Comparison of ENCODE assay signal across 1 cellular context in genomic region chr7:75945297-75946168, GRCh38.
TF ChIP-seq lines count a peak whose summit lies in the region.

No MANE protein-coding gene starts in this region.

TF ChIP-seq in K562, 482 proteins besides CTCF, POLR2A, EP300 and RAD21 (continued from another document and continues in another):
- TF ChIP-seq PBX2 (CRISPR knock-in tag; IDR thresholded peaks at IDR 0.05; ENCODE audit: low read depth) = no peak
- 0 out of 2 replicates have a peak, but pooled peaks have one; percentile 25 for TF ChIP-seq PBX2 (tag; conservative IDR thresholded peaks at IDR 0.05; ENCODE audit: low read depth)
- TF ChIP-seq DACH1 (IDR thresholded peaks at IDR 0.05; ENCODE audit: partially characterized antibody) = peak; percentile 67
- TF ChIP-seq ARID1B (IDR thresholded peaks at IDR 0.05) = peak; percentile 68
- peak; percentile 50; the same call in 1 of the 2 replicates for TF ChIP-seq ZEB2 (IDR thresholded peaks at IDR 0.05)
- TF ChIP-seq ZNF197 (CRISPR knock-in tag; IDR thresholded peaks at IDR 0.05; ENCODE audit: low read depth) = no peak
- TF ChIP-seq, protein P1, sequence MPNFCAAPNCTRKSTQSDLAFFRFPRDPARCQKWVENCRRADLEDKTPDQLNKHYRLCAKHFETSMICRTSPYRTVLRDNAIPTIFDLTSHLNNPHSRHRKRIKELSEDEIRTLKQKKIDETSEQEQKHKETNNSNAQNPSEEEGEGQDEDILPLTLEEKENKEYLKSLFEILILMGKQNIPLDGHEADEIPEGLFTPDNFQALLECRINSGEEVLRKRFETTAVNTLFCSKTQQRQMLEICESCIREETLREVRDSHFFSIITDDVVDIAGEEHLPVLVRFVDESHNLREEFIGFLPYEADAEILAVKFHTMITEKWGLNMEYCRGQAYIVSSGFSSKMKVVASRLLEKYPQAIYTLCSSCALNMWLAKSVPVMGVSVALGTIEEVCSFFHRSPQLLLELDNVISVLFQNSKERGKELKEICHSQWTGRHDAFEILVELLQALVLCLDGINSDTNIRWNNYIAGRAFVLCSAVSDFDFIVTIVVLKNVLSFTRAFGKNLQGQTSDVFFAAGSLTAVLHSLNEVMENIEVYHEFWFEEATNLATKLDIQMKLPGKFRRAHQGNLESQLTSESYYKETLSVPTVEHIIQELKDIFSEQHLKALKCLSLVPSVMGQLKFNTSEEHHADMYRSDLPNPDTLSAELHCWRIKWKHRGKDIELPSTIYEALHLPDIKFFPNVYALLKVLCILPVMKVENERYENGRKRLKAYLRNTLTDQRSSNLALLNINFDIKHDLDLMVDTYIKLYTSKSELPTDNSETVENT (CRISPR knock-in tag; IDR thresholded peaks at IDR 0.05) = no peak
- TF ChIP-seq ZNF707 (CRISPR knock-in tag; conservative IDR thresholded peaks at IDR 0.05) = no peak
- peak; percentile 29 to 62; a peak in 3 of 4 replicates for TF ChIP-seq FOXK2 (conservative IDR thresholded peaks at IDR 0.05 in 1 of 2, IDR thresholded peaks at IDR 0.05 in 1 of 2; ENCODE audit: low read depth in 2 of 2)
- no peak for TF ChIP-seq TOE1 (IDR thresholded peaks at IDR 0.05; ENCODE audit: borderline replicate concordance)
- TF ChIP-seq TOE1 (CRISPR knock-in tag; IDR thresholded peaks at IDR 0.05; ENCODE audit: borderline replicate concordance, low read depth) = no peak
- TF ChIP-seq NR2C2 (CRISPR knock-in tag; IDR thresholded peaks at IDR 0.05) = no peak
- 0 out of 2 replicates have a peak, but pooled peaks have one; percentile 39 for TF ChIP-seq NR2C2 (tag; IDR thresholded peaks at IDR 0.05)
- no peak for TF ChIP-seq NR2F6 (CRISPR knock-in tag; IDR thresholded peaks at IDR 0.05)
- TF ChIP-seq, protein P2, sequence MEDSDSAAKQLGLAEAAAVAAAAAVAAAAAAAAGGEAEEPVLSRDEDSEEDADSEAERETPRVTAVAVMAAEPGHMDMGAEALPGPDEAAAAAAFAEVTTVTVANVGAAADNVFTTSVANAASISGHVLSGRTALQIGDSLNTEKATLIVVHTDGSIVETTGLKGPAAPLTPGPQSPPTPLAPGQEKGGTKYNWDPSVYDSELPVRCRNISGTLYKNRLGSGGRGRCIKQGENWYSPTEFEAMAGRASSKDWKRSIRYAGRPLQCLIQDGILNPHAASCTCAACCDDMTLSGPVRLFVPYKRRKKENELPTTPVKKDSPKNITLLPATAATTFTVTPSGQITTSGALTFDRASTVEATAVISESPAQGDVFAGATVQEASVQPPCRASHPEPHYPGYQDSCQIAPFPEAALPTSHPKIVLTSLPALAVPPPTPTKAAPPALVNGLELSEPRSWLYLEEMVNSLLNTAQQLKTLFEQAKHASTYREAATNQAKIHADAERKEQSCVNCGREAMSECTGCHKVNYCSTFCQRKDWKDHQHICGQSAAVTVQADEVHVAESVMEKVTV (CRISPR knock-in tag; IDR thresholded peaks at IDR 0.05) = 0 out of 2 replicates have a peak, but pooled peaks have one; percentile 7
- TF ChIP-seq ZBTB7A (IDR thresholded peaks at IDR 0.05; ENCODE audit: borderline replicate concordance, control insufficient read depth, low read depth, low read length) = 0 out of 2 replicates have a peak, but pooled peaks have one; percentile 12
- 0 out of 2 replicates have a peak, but pooled peaks have one; percentile 34 for TF ChIP-seq ATF7 (IDR thresholded peaks at IDR 0.05)
- TF ChIP-seq NR4A1 (CRISPR knock-in tag; IDR thresholded peaks at IDR 0.05) = no peak
- TF ChIP-seq NR4A1 (tag; IDR thresholded peaks at IDR 0.05) = no peak
- no peak for TF ChIP-seq ZNF668 (CRISPR knock-in tag; IDR thresholded peaks at IDR 0.05)
- peak; percentile 3; the same call in 1 of the 2 replicates for TF ChIP-seq CBFA2T3 (IDR thresholded peaks at IDR 0.05)
- peak; percentile 46; the same call in 1 of the 2 replicates for TF ChIP-seq C11orf30 (IDR thresholded peaks at IDR 0.05; ENCODE audit: low read depth)
- TF ChIP-seq SOX6 (IDR thresholded peaks at IDR 0.05) = peak; percentile 88
- no peak for TF ChIP-seq EHMT2 (IDR thresholded peaks at IDR 0.05)
- TF ChIP-seq, protein P3, sequence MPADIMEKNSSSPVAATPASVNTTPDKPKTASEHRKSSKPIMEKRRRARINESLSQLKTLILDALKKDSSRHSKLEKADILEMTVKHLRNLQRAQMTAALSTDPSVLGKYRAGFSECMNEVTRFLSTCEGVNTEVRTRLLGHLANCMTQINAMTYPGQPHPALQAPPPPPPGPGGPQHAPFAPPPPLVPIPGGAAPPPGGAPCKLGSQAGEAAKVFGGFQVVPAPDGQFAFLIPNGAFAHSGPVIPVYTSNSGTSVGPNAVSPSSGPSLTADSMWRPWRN (IDR thresholded peaks at IDR 0.05; ENCODE audit: low read depth) = no peak
- TF ChIP-seq TCF3 (CRISPR knock-in tag; IDR thresholded peaks at IDR 0.05) = peak; percentile 32; the same call in 1 of the 2 replicates
- peak; percentile 88 for TF ChIP-seq FOSL1 (tag; conservative IDR thresholded peaks at IDR 0.05)
- peak; percentile 76 for TF ChIP-seq CEBPG (CRISPR knock-in tag; IDR thresholded peaks at IDR 0.05)
- TF ChIP-seq CEBPG (tag; conservative IDR thresholded peaks at IDR 0.05 in 1 of 2, IDR thresholded peaks at IDR 0.05 in 1 of 2) = peak; percentile 96 to 97
- TF ChIP-seq NRF1 (conservative IDR thresholded peaks at IDR 0.05 in 1 of 2, IDR thresholded peaks at IDR 0.05 in 1 of 2) = peak; percentile 24 to 39; a peak in 1 of 4 replicates
- peak; percentile 60 for TF ChIP-seq ETV1 (tag; conservative IDR thresholded peaks at IDR 0.05; ENCODE audit: low read depth)
- TF ChIP-seq, protein P4, sequence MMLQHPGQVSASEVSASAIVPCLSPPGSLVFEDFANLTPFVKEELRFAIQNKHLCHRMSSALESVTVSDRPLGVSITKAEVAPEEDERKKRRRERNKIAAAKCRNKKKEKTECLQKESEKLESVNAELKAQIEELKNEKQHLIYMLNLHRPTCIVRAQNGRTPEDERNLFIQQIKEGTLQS (IDR thresholded peaks at IDR 0.05) = peak; percentile 66
- TF ChIP-seq, protein P4 (CRISPR knock-in tag; conservative IDR thresholded peaks at IDR 0.05) = no peak
- 0 out of 2 replicates have a peak, but pooled peaks have one; percentile 43 for TF ChIP-seq MTA3 (IDR thresholded peaks at IDR 0.05; ENCODE audit: borderline replicate concordance)
- no peak for TF ChIP-seq GTF2B (IDR thresholded peaks at IDR 0.05; ENCODE audit: extremely low read depth, insufficient read length)
- 0 out of 2 replicates have a peak, but pooled peaks have one; percentile 7 for TF ChIP-seq MECOM (CRISPR knock-in tag; IDR thresholded peaks at IDR 0.05)
- TF ChIP-seq ZNF175 (CRISPR knock-in tag; IDR thresholded peaks at IDR 0.05; ENCODE audit: low read depth) = peak; percentile 65; the same call in 1 of the 2 replicates
- peak; percentile 6; the same call in 1 of the 2 replicates for TF ChIP-seq IRF9 (tag; IDR thresholded peaks at IDR 0.05)
- TF ChIP-seq CEBPB (tag; IDR thresholded peaks at IDR 0.05) = peak; percentile 97
- peak in 1 of 2 experiments; percentile 89; a peak in 2 of 4 replicates for TF ChIP-seq RCOR1 (IDR thresholded peaks at IDR 0.05; ENCODE audit: borderline replicate concordance in 1 of 2, low read depth in 2 of 2, low read length in 2 of 2)
- peak in 1 of 2 experiments; percentile 82; a peak in 2 of 4 replicates for TF ChIP-seq FOXA3 (CRISPR knock-in tag; conservative IDR thresholded peaks at IDR 0.05 in 1 of 2, IDR thresholded peaks at IDR 0.05 in 1 of 2)
- TF ChIP-seq SMARCE1 (IDR thresholded peaks at IDR 0.05) = peak; percentile 72; the same call in 1 of the 2 replicates
- no peak for TF ChIP-seq IRF2 (CRISPR knock-in tag; IDR thresholded peaks at IDR 0.05)
- no peak for TF ChIP-seq NFE2L1 (tag; IDR thresholded peaks at IDR 0.05; ENCODE audit: borderline replicate concordance, low read depth)
- TF ChIP-seq ZNF184 (CRISPR knock-in tag; IDR thresholded peaks at IDR 0.05) = no peak
- TF ChIP-seq GABPA (tag; conservative IDR thresholded peaks at IDR 0.05; ENCODE audit: low read depth) = peak; percentile 42
- peak; percentile 74; the same call in 1 of the 2 replicates for TF ChIP-seq NFE2 (IDR thresholded peaks at IDR 0.05; ENCODE audit: low read depth)
- TF ChIP-seq SMARCC2 (IDR thresholded peaks at IDR 0.05; ENCODE audit: low read depth) = peak; percentile 30; the same call in 1 of the 2 replicates
- TF ChIP-seq MEIS2 (IDR thresholded peaks at IDR 0.05; ENCODE audit: partially characterized antibody) = peak; percentile 56
- no peak for TF ChIP-seq NBN (IDR thresholded peaks at IDR 0.05; ENCODE audit: low read depth)
- no peak for TF ChIP-seq CCNT2 (IDR thresholded peaks at IDR 0.05; ENCODE audit: borderline replicate concordance, extremely low read depth, insufficient read length, low read depth, low read length)
- TF ChIP-seq, protein P5, sequence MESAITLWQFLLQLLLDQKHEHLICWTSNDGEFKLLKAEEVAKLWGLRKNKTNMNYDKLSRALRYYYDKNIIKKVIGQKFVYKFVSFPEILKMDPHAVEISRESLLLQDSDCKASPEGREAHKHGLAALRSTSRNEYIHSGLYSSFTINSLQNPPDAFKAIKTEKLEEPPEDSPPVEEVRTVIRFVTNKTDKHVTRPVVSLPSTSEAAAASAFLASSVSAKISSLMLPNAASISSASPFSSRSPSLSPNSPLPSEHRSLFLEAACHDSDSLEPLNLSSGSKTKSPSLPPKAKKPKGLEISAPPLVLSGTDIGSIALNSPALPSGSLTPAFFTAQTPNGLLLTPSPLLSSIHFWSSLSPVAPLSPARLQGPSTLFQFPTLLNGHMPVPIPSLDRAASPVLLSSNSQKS (CRISPR knock-in tag; IDR thresholded peaks at IDR 0.05) = no peak
- peak; percentile 68; the same call in 1 of the 2 replicates for TF ChIP-seq SMAD4 (CRISPR knock-in tag; conservative IDR thresholded peaks at IDR 0.05)
- TF ChIP-seq CTBP1 (IDR thresholded peaks at IDR 0.05; ENCODE audit: borderline replicate concordance) = peak; percentile 64
- TF ChIP-seq KDM1A (IDR thresholded peaks at IDR 0.05) = peak; percentile 37 to 42; a peak in 2 of 4 replicates
- 0 out of 2 replicates have a peak, but pooled peaks have one; percentile 8 for TF ChIP-seq ZBTB33 (CRISPR knock-in tag; IDR thresholded peaks at IDR 0.05)
- peak; percentile 14; the same call in 1 of the 2 replicates for TF ChIP-seq MYC (IDR thresholded peaks at IDR 0.05; ENCODE audit: low read depth, low read length)
- TF ChIP-seq MYC (CRISPR knock-in tag; IDR thresholded peaks at IDR 0.05; ENCODE audit: borderline replicate concordance, low read depth) = no peak
